21 cellular contexts compared by ENCODE assay signal in the genomic region with DNA sequence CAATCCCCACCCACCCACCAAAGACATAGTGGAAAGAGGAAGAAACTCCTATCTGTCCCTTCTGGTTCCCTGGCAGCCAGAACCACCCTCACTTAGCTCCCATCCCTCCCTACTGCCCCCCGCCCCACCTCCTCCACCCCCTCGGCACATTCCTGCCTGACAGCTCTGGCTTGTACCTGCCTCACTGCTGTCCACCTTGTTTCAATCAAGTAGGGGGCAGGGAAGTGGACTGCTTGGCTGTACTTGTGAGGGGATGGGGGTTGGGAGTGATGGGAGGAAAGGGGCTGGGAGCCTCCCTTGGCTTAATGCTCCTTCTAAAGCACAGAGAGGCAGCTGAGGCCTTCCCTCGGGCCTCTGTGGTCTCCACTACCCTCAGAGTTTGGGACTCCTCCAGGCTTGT. TPM values are rescaled to one million over a fixed set of nuclear protein-coding genes. Genes with fewer than 3 reads are reported as not detected.
DNase-seq lines count a peak whose midpoint lies in the region; ATAC-seq lines count a peak whose summit lies in the region.
"Had no signal": no experiment of that assay in that cellular context is flagged by ENCODE, and none has a peak within 500 bp of the region (broad histone marks: within the 10 kb centered on the region; RNA-seq: fewer than 3 reads in every experiment).

No MANE protein-coding gene starts in this region.

- H3K4me3 ChIP-seq in neuronal stem cell (ENCODE audit: low read length in 2 of 2) = no peak overlapping the region

- no peak for DNase-seq in Right ventricle myocardium inferior (ENCODE audit: missing footprints)
- DNase-seq in left cardiac atrium = no peak
- no peak for DNase-seq in left ventricle myocardium superior
- no peak for DNase-seq in neuronal stem cell (ENCODE audit: low spot score)
- no peak for DNase-seq in D341Med (ENCODE audit: low spot score)
- no peak for DNase-seq in RPMI8226
- DNase-seq: BE2C; CD8-positive, alpha-beta memory T cell; DND-41; GF-D8; H7; NCI-H1092 treated with DMSO at 0.1 percent for 48 hours; NCI-H1694; NCI-H510A treated with DMSO at 0.1 percent for 48 hours; NCI-H82; PC-3 had no signal

- H3K14ac ChIP-seq in neuronal stem cell (ENCODE audit: low read length) = no peak overlapping the region

- WGBS in neuronal stem cell (ENCODE audit: extremely low coverage in 2 of 2, insufficient read length in 2 of 2, insufficient replicate concordance in 1 of 2), 2 donors = no CpG with 5 or more reads among the region's 3 CpGs

- no peak overlapping the region for H2BK120ac ChIP-seq in neuronal stem cell (ENCODE audit: low read depth, low read length)

- peaks cover 5 to 26% of the 10 kb centered on the region in 2 donors for H3K9me3 ChIP-seq in neuronal stem cell (replicated peaks in 1 of 2; ENCODE audit: control insufficient read depth in 2 of 2, insufficient read depth in 1 of 2, low read depth in 1 of 2, low read length in 2 of 2)
- H3K9me3 ChIP-seq: BE2C had no signal

- intact Hi-C loops in Right ventricle myocardium inferior (cut with DNase I) (loop anchor here (10.0 kb wide), 1 partner anchor 363 kb away; no protein-coding TSS in a partner anchor), left cardiac atrium (cut with DNase I) (no loop called here), left ventricle myocardium superior (cut with micrococcal nuclease) (no loop called here)

- no peak overlapping the region for H3K18ac ChIP-seq in neuronal stem cell (ENCODE audit: low read length)

- no peak overlapping the region for H2BK15ac ChIP-seq in neuronal stem cell (ENCODE audit: low read length)

- no peaks in the 10 kb centered on the region for H3K27me3 ChIP-seq in neuronal stem cell (ENCODE audit: control insufficient read depth in 3 of 3, insufficient read depth in 3 of 3, low read depth in 1 of 3, low read length in 3 of 3)
- H3K27me3 ChIP-seq: BE2C had no signal

- H2AFZ ChIP-seq in neuronal stem cell (ENCODE audit: low read length) = no peak overlapping the region

- no peak overlapping the region for H3K23ac ChIP-seq in neuronal stem cell (ENCODE audit: low read depth, low read length, poor library complexity)

- peak overlapping the region; percentile 14 for H3K4me2 ChIP-seq in neuronal stem cell (ENCODE audit: insufficient read depth, low read length, poor library complexity, severe bottlenecking)
- H3K4me2 ChIP-seq: KMS-11 had no signal

- H3K79me1 ChIP-seq in neuronal stem cell (ENCODE audit: low read depth, low read length) = peaks cover 4% of the 10 kb centered on the region

- H3K36me3 ChIP-seq in neuronal stem cell (replicated peaks in 1 of 2; ENCODE audit: control insufficient read depth in 2 of 2, insufficient read depth in 2 of 2, low read length in 2 of 2) = peaks cover 34 to 95% of the 10 kb centered on the region in 2 donors
- H3K36me3 ChIP-seq: BE2C had no signal

- H3K4me1 ChIP-seq in neuronal stem cell (ENCODE audit: control insufficient read depth in 2 of 2, insufficient read depth in 1 of 2, low read depth in 1 of 2, low read length in 2 of 2) = peaks cover 7 to 34% of the 10 kb centered on the region in 2 donors
- H3K4me1 ChIP-seq: BE2C had no signal

- ATAC-seq in Right ventricle myocardium inferior = peak; percentile 23
- ATAC-seq in left cardiac atrium = no peak
- peak; percentile 27 for ATAC-seq in left ventricle myocardium superior
- ATAC-seq in HG03457 (IDR thresholded peaks at IDR 0.05; ENCODE audit: unreplicated experiment) = no peak
- ATAC-seq in HG03342 (IDR thresholded peaks at IDR 0.05; ENCODE audit: unreplicated experiment) = no peak
- ATAC-seq: PC-3 had no signal

- H2BK12ac ChIP-seq in neuronal stem cell (ENCODE audit: low read length) = no peak overlapping the region

- no peak overlapping the region for H4K91ac ChIP-seq in neuronal stem cell (ENCODE audit: low read depth, low read length, poor library complexity)

- H2BK5ac ChIP-seq in neuronal stem cell (ENCODE audit: low read length) = no peak overlapping the region

- no peak overlapping the region for H2AK5ac ChIP-seq in neuronal stem cell (ENCODE audit: low read depth, low read length)

- no peak overlapping the region for H3K4ac ChIP-seq in neuronal stem cell (ENCODE audit: low read length)

- H3K9ac ChIP-seq in neuronal stem cell (ENCODE audit: low read depth, low read length, poor library complexity) = no peak overlapping the region
- H3K9ac ChIP-seq: KMS-11 had no signal

- no peak overlapping the region for H3K27ac ChIP-seq in neuronal stem cell (replicated peaks; ENCODE audit: low read length)
- H3K27ac ChIP-seq: 22Rv1, KMS-11 had no signal

- H4K8ac ChIP-seq in neuronal stem cell (ENCODE audit: low read depth, low read length) = no peak overlapping the region

RNA-seq across cellular contexts. Expression of a gene that starts 22.1 kb away (rescaled TPM):
- total RNA-seq in Right ventricle myocardium inferior (36.0 TPM), left cardiac atrium (10 to 100 TPM; 24.1 to 26.4 TPM), left ventricle myocardium superior (44.1 TPM)
- 22.2 TPM for polyA plus RNA-seq in neuronal stem cell (2013, experiment 1 of 2)
- polyA plus RNA-seq in neuronal stem cell (2013, experiment 2 of 2) = 22.2 TPM

RNA-seq across cellular contexts. Expression of a gene that starts 23.7 kb away (rescaled TPM):
- total RNA-seq in Right ventricle myocardium inferior (10.3 TPM), left cardiac atrium (under 1 TPM; 0.13 to 0.44 TPM), left ventricle myocardium superior (3.5 TPM)
- polyA plus RNA-seq in neuronal stem cell (2013, experiment 1 of 2) = 17.3 TPM
- 17.3 TPM for polyA plus RNA-seq in neuronal stem cell (2013, experiment 2 of 2)
- total RNA-seq: MCF 10A had no signal

Comparison
In these comparisons a context has a peak if more than half of its experiments do, and no peak if none do; other contexts are left out.
1. ATAC-seq: peak in Right ventricle myocardium inferior (single experiment) and left ventricle myocardium superior (single experiment); none in left cardiac atrium (0 of 2), HG03457 (single experiment) and HG03342 (single experiment).